15 cellular contexts compared by ENCODE assay signal in genomic region chr10:22159979-22160378, GRCh38. TPM values are rescaled to one million over a fixed set of nuclear protein-coding genes. Genes with fewer than 3 reads are reported as not detected.
DNase-seq lines count a peak whose midpoint lies in the region; ATAC-seq, FAIRE-seq and TF ChIP-seq lines count a peak whose summit lies in the region.
"Had no signal": no experiment of that assay in that cellular context is flagged by ENCODE, and none has a peak within 500 bp of the region (broad histone marks: within the 10 kb centered on the region; RNA-seq: fewer than 3 reads in every experiment).

No MANE protein-coding gene starts in this region.

- H3K4me1 ChIP-seq in K562 (replicated peaks in 1 of 2; ENCODE audit: control insufficient read depth in 2 of 2, insufficient read depth in 2 of 2, low read length in 2 of 2), result peaks cover 5 to 20% of the 10 kb centered on the region in 2 experiments; a peak in 3 of 5 replicates

- ATAC-seq in K562, result peak; percentile 51; the same call in 2 of the 3 replicates
- no peak for ATAC-seq in omental fat pad (ENCODE audit: low FRiP score)

- FAIRE-seq in K562 (lab: Jason Lieb, UNC), result peak; percentile 62

- no peak for TF ChIP-seq RAD21 in K562 (CRISPR knock-in tag; conservative IDR thresholded peaks at IDR 0.05 in 1 of 2, IDR thresholded peaks at IDR 0.05 in 1 of 2)

- peak overlapping the region; percentile 38; the same call in 2 of the 3 replicates for H3K27ac ChIP-seq in K562 (ENCODE audit: extremely low read depth, low read depth, low read length)
- H3K27ac ChIP-seq: 22Rv1, BLaER1, GM23248 had no signal

- CTCF ChIA-PET in K562 (lab: Yijun Ruan, JAX; ENCODE audit: low intra/inter-chr PET ratio), result no interaction called here

- BruUV-seq in K562 (replicated peaks; lab: Mats Ljungman, UMichigan), result no TSS peak

- H3K9me3 ChIP-seq in K562 (replicated peaks; ENCODE audit: control insufficient read depth, insufficient read depth, low read depth, low read length), result no peaks in the 10 kb centered on the region; the same call in 1 of the 2 replicates
- H3K9me3 ChIP-seq: BLaER1 had no signal

- no peak for TF ChIP-seq POLR2A in K562 (conservative IDR thresholded peaks at IDR 0.05)

- 3% methylated on average over 2 of the region's 2 CpGs for WGBS in K562 (ENCODE audit: insufficient coverage, low coverage, missing lambda C conversion rate)

- H3K4me2 ChIP-seq in K562 (ENCODE audit: insufficient read depth, low read length), result peak overlapping the region; percentile 15; the same call in 1 of the 2 replicates

- DNase-seq in NCI-H1694 treated with DMSO at 0.1 percent for 48 hours (lab: John Stamatoyannopoulos, UW) (peak; percentile 5), NCI-H1694 (lab: John Stamatoyannopoulos, UW) (no peak), OCI-M1 (lab: John Stamatoyannopoulos, UW) (peak; percentile 66), K562 (ENCODE audit: extremely low read depth in 1 of 4, low spot score in 3 of 4) (peak in 2 of 4 experiments; percentile 18 to 27), NCI-H82 treated with DMSO at 0.1 percent for 48 hours (lab: John Stamatoyannopoulos, UW; ENCODE audit: unreplicated experiment) (no peak), NCI-H2107 treated with DMSO at 0.1 percent for 48 hours (lab: John Stamatoyannopoulos, UW; ENCODE audit: unreplicated experiment) (no peak), omental fat pad (ENCODE audit: low spot score) (no peak)
- DNase-seq in stimulated activated CD4-positive, alpha-beta T cell treated with anti-CD3 and anti-CD28 coated beads, Interleukin-12 subunit alpha, Interleukin-12 subunit beta, amount 100 ng/mL, for 4 hours, result no peak
- DNase-seq: AML-193, DMS53, GF-D8, GM23248, H7 had no signal

- no peaks in the 10 kb centered on the region for H3K27me3 ChIP-seq in K562 (ENCODE audit: control insufficient read depth in 2 of 2, insufficient read depth in 2 of 2, low read length in 2 of 2)
- H3K27me3 ChIP-seq: BLaER1 had no signal

- POLR2A ChIA-PET in K562 (lab: Yijun Ruan, JAX), result interaction anchor here (0.9 kb wide), 1 partner anchor 8 kb away, joined by 3 read pairs; no protein-coding TSS in a partner anchor

- no peak for TF ChIP-seq CTCF in K562 (IDR thresholded peaks at IDR 0.05 in 2 of 3, conservative IDR thresholded peaks at IDR 0.05 in 1 of 3; ENCODE audit: insufficient read depth in 2 of 3, low read depth in 1 of 3, low read length in 3 of 3)
- no peak for TF ChIP-seq CTCF in omental fat pad (IDR thresholded peaks at IDR 0.05)

- H4K20me1 ChIP-seq in K562 (replicated peaks; ENCODE audit: control insufficient read depth, insufficient read depth, low read length), result no peaks in the 10 kb centered on the region
- H4K20me1 ChIP-seq: BLaER1 had no signal

- H3K4me3 ChIP-seq in K562, result no peak overlapping the region
- H3K4me3 ChIP-seq: BLaER1, GM23248 had no signal

- in situ Hi-C loops in K562 (cut with MboI), result no loop called here

- no peaks in the 10 kb centered on the region for H3K79me2 ChIP-seq in K562 (ENCODE audit: control insufficient read depth, insufficient read depth, low read length)

- intact Hi-C loops in K562 (cut with micrococcal nuclease), result no loop called here

- H3K9ac ChIP-seq in K562 (ENCODE audit: insufficient read depth in 1 of 2, low read depth in 2 of 2, low read length in 2 of 2), result peak overlapping the region in 1 of 2 experiments; percentile 12; a peak in 1 of 4 replicates
- H3K9ac ChIP-seq: BLaER1, GM23248 had no signal

- peak overlapping the region; percentile 66 for H2AFZ ChIP-seq in K562 (ENCODE audit: low read depth, low read length)
- H2AFZ ChIP-seq: GM23248 had no signal

- TF ChIP-seq EP300 in K562 (IDR thresholded peaks at IDR 0.05; ENCODE audit: low read length), result no peak

- no peaks in the 10 kb centered on the region for H3K9me1 ChIP-seq in K562 (ENCODE audit: control insufficient read depth, insufficient read depth, low read length)

- H3K36me3 ChIP-seq in K562 (ENCODE audit: control insufficient read depth, insufficient read depth, low read length), result no peaks in the 10 kb centered on the region
- H3K36me3 ChIP-seq: BLaER1 had no signal

TF ChIP-seq in K562, 482 proteins besides CTCF, POLR2A, EP300 and RAD21 (continues in another document):
- TF ChIP-seq TEAD4 (IDR thresholded peaks at IDR 0.05; ENCODE audit: low read length) (peak; percentile 76), TEAD4 (CRISPR knock-in tag; IDR thresholded peaks at IDR 0.05; ENCODE audit: borderline replicate concordance) (no peak), L3MBTL2 (IDR thresholded peaks at IDR 0.05) (0 out of 2 replicates have a peak, but pooled peaks have one; percentile 12), CHD1 (IDR thresholded peaks at IDR 0.05; ENCODE audit: low read length) (no peak), TCF3 (CRISPR knock-in tag; IDR thresholded peaks at IDR 0.05) (peak; percentile 76), ZNF717 (CRISPR knock-in tag; IDR thresholded peaks at IDR 0.05) (no peak)
- TF ChIP-seq, protein P1, sequence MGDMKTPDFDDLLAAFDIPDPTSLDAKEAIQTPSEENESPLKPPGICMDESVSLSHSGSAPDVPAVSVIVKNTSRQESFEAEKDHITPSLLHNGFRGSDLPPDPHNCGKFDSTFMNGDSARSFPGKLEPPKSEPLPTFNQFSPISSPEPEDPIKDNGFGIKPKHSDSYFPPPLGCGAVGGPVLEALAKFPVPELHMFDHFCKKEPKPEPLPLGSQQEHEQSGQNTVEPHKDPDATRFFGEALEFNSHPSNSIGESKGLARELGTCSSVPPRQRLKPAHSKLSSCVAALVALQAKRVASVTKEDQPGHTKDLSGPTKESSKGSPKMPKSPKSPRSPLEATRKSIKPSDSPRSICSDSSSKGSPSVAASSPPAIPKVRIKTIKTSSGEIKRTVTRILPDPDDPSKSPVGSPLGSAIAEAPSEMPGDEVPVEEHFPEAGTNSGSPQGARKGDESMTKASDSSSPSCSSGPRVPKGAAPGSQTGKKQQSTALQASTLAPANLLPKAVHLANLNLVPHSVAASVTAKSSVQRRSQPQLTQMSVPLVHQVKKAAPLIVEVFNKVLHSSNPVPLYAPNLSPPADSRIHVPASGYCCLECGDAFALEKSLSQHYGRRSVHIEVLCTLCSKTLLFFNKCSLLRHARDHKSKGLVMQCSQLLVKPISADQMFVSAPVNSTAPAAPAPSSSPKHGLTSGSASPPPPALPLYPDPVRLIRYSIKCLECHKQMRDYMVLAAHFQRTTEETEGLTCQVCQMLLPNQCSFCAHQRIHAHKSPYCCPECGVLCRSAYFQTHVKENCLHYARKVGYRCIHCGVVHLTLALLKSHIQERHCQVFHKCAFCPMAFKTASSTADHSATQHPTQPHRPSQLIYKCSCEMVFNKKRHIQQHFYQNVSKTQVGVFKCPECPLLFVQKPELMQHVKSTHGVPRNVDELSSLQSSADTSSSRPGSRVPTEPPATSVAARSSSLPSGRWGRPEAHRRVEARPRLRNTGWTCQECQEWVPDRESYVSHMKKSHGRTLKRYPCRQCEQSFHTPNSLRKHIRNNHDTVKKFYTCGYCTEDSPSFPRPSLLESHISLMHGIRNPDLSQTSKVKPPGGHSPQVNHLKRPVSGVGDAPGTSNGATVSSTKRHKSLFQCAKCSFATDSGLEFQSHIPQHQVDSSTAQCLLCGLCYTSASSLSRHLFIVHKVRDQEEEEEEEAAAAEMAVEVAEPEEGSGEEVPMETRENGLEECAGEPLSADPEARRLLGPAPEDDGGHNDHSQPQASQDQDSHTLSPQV (IDR thresholded peaks at IDR 0.05), result peak; percentile 31; the same call in 1 of the 2 replicates
- TF ChIP-seq, protein P2, sequence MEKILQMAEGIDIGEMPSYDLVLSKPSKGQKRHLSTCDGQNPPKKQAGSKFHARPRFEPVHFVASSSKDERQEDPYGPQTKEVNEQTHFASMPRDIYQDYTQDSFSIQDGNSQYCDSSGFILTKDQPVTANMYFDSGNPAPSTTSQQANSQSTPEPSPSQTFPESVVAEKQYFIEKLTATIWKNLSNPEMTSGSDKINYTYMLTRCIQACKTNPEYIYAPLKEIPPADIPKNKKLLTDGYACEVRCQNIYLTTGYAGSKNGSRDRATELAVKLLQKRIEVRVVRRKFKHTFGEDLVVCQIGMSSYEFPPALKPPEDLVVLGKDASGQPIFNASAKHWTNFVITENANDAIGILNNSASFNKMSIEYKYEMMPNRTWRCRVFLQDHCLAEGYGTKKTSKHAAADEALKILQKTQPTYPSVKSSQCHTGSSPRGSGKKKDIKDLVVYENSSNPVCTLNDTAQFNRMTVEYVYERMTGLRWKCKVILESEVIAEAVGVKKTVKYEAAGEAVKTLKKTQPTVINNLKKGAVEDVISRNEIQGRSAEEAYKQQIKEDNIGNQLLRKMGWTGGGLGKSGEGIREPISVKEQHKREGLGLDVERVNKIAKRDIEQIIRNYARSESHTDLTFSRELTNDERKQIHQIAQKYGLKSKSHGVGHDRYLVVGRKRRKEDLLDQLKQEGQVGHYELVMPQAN (IDR thresholded peaks at IDR 0.05; ENCODE audit: borderline replicate concordance), result no peak

RNA-seq across cellular contexts. Expression of gene EBLN1, which starts 57.8 kb away (rescaled TPM):
- 0.76 and 3.1 TPM in 2 replicates for total RNA-seq in K562 (2011; cell fraction: chromatin; rRNA removed; ENCODE audit: low replicate concordance)
- total RNA-seq in K562 (2011; cell fraction: nucleolus; rRNA removed), result 0.67 and 1.1 TPM in 2 replicates
- 0.73 TPM in 1 of 2 replicates, not detected in the other for total RNA-seq in K562 (2011; cell fraction: nucleoplasm; rRNA removed)
- 0.32 and 0.61 TPM in 2 replicates for total RNA-seq in K562 (2014; rRNA removed)
- total RNA-seq in K562 (2014; rRNA removed; fragmentation: Illumina TruSeq; extraction: Trizol), result 0.80 and 0.99 TPM in 2 replicates
- 0.30 and 0.40 TPM in 2 replicates for total RNA-seq in K562 (2015; rRNA removed; fragmentation: Illumina TruSeq; extraction: Trizol)
- total RNA-seq in K562 (2021), result 0.95 and 1.1 TPM in 2 replicates
- 0.06 TPM in 1 of 2 replicates, not detected in the other for polyA plus RNA-seq in K562 (2011; rRNA removed)
- polyA plus RNA-seq in K562 (2011; cell fraction: cytosol; rRNA removed), result 0.09 TPM in 1 of 2 replicates, not detected in the other
- not detected in 2 replicates for polyA plus RNA-seq in K562 (2011; cell fraction: nucleus; rRNA removed)
- polyA plus RNA-seq in K562 (2012), result 0.40 and 0.76 TPM in 2 replicates
- 1.00 and 1.5 TPM in 2 replicates for polyA plus RNA-seq in K562 (2014; fragmentation: Illumina TruSeq; extraction: Trizol)
- polyA plus RNA-seq in K562 (2014; fragmentation: Nextera tagmentation; extraction: Ambion mirVana), result 1 to 10 TPM; 2.5 to 3.1 TPM
- polyA plus RNA-seq in K562 (2014; rRNA removed), result 0.50 and 1.1 TPM in 2 replicates
- polyA minus RNA-seq in K562 (2011; rRNA and poly(A)+ RNA removed), result not detected in 2 replicates
- polyA minus RNA-seq in K562 (2011; cell fraction: cytosol; rRNA and poly(A)+ RNA removed), result not detected in 2 replicates
- polyA minus RNA-seq in K562 (2011; cell fraction: nucleus; rRNA and poly(A)+ RNA removed), result not detected in 2 replicates
- total RNA-seq in omental fat pad, result not detected
- total RNA-seq: GM23248, H7 had no signal
- polyA plus RNA-seq: GM23248 had no signal

Comparison
In these comparisons a context has a peak if more than half of its experiments do, and no peak if none do; other contexts are left out.
1. DNase-seq: peak in NCI-H1694 treated with DMSO at 0.1 percent for 48 hours (single experiment) and OCI-M1 (single experiment); none in NCI-H1694 (single experiment), stimulated activated CD4-positive, alpha-beta T cell treated with anti-CD3 and anti-CD28 coated beads, Interleukin-12 subunit alpha, Interleukin-12 subunit beta, amount 100 ng/mL, for 4 hours (single experiment), NCI-H82 treated with DMSO at 0.1 percent for 48 hours (single experiment), NCI-H2107 treated with DMSO at 0.1 percent for 48 hours (single experiment) and omental fat pad (single experiment).